ENCODE assay signal across 15 cellular contexts in genomic region chr19:46574533-46574932, GRCh38. TPM values are rescaled to one million over a fixed set of nuclear protein-coding genes. Genes with fewer than 3 reads are reported as not detected.
A peak's percentile ranks its signal among the peaks of the same experiment; 100 is the strongest.
DNase-seq lines count a peak whose midpoint lies in the region; TF ChIP-seq lines count a peak whose summit lies in the region.
"Had no signal": no experiment of that assay in that cellular context is flagged by ENCODE, and none has a peak within 500 bp of the region (broad histone marks: within the 10 kb centered on the region; RNA-seq: fewer than 3 reads in every experiment).

No MANE protein-coding gene starts in this region.

- peaks cover 1% of the 10 kb centered on the region for H3K9me3 Mint-ChIP-seq in endodermal cell
- H3K9me3 Mint-ChIP-seq: stimulated activated naive CD8-positive, alpha-beta T cell treated with anti-CD3 and anti-CD28 coated beads, Interleukin-15, Interleukin-2, amounts not matched to agents 100 ng/mL and 50 ng/mL, for 24 hours had no signal

- H3K27ac ChIP-seq in endodermal cell (ENCODE audit: low read depth, low read length) (no peak overlapping the region), PC-9 (no peak overlapping the region)
- H3K27ac ChIP-seq: dorsolateral prefrontal cortex, neutrophil had no signal

- intact Hi-C loops in PC-9 (cut with micrococcal nuclease; ENCODE audit: unreplicated experiment): no loop called here

- H3K27me3 Mint-ChIP-seq in endodermal cell (ENCODE audit: insufficient read depth): peaks cover 4% of the 10 kb centered on the region
- H3K27me3 Mint-ChIP-seq: activated B cell treated with CpG ODN at 0.5 μM for 24 hours had no signal

- H3K36me3 Mint-ChIP-seq in endodermal cell (ENCODE audit: low read depth): no peaks in the 10 kb centered on the region

- H3K27ac Mint-ChIP-seq in endodermal cell: peak overlapping the region; percentile 32
- H3K27ac Mint-ChIP-seq: activated B cell treated with CpG ODN at 0.5 μM for 24 hours; stimulated activated naive CD8-positive, alpha-beta T cell treated with anti-CD3 and anti-CD28 coated beads, Interleukin-15, Interleukin-2, amounts not matched to agents 100 ng/mL and 50 ng/mL, for 24 hours had no signal

- H3K36me3 ChIP-seq in endodermal cell (ENCODE audit: control insufficient read depth, insufficient read depth, low read length) (no peaks in the 10 kb centered on the region), PC-9 (ENCODE audit: low read depth) (no peaks in the 10 kb centered on the region)
- H3K36me3 ChIP-seq: neutrophil had no signal

- H2AFZ ChIP-seq in PC-9: no peak overlapping the region

- H3K4me3 Mint-ChIP-seq in endodermal cell: no peak overlapping the region
- H3K4me3 Mint-ChIP-seq: activated B cell treated with CpG ODN at 0.5 μM for 24 hours; stimulated activated naive CD8-positive, alpha-beta T cell treated with anti-CD3 and anti-CD28 coated beads, Interleukin-15, Interleukin-2, amounts not matched to agents 100 ng/mL and 50 ng/mL, for 24 hours had no signal

- 67 to 75% methylated on average over 8 to 11 of the region's 11 CpGs for WGBS in endodermal cell (ENCODE audit: insufficient coverage in 1 of 2, insufficient read length in 1 of 2), 2 experiments

- no peaks in the 10 kb centered on the region for H3K9me2 ChIP-seq in PC-9 (ENCODE audit: insufficient read depth)

- CTCF ChIA-PET in PC-9 (lab: Charles Lee): no interaction called here

- H3K4me1 ChIP-seq in endodermal cell (ENCODE audit: control insufficient read depth, insufficient read depth, low read length) (peaks cover 5% of the 10 kb centered on the region), PC-9 (replicated peaks; ENCODE audit: insufficient read depth) (no peaks in the 10 kb centered on the region)

- no TSS peak for BruUV-seq in PC-9 (replicated peaks; lab: Mats Ljungman, UMichigan)

- H3F3A ChIP-seq in PC-9 (ENCODE audit: insufficient read depth, low read depth): peaks cover 10% of the 10 kb centered on the region; the same call in 1 of the 2 replicates

- POLR2A ChIA-PET in PC-9 (lab: Charles Lee; ENCODE audit: unreplicated experiment): no interaction called here

- no peaks in the 10 kb centered on the region for H4K20me1 ChIP-seq in PC-9 (ENCODE audit: insufficient read depth)

- DNase-seq in NCI-H69 (lab: John Stamatoyannopoulos, UW) (peak; percentile 15), endodermal cell (peak; percentile 74), activated gamma-delta T cell treated with Interleukin-2 at 50 U/mL for 16 hours (no peak), iPS-NIHi7 (ENCODE audit: extremely low spot score) (no peak), COR-L47 (lab: John Stamatoyannopoulos, UW) (no peak), PC-9 (no peak)
- peak; percentile 21 for DNase-seq in activated CD8-positive, alpha-beta memory T cell treated with anti-CD3 and anti-CD28 coated beads, Interleukin-2, amount 50 U/mL, for 4 hours
- DNase-seq in stimulated activated CD4-positive, alpha-beta T cell treated with anti-CD3 and anti-CD28 coated beads, TNF-alpha, amount 100 ng/mL, for 48 hours (ENCODE audit: low read depth in 3 of 3): peak in 2 of 3 donors; percentile 13 to 19
- DNase-seq: activated B cell treated with CpG ODN at 0.5 μM for 24 hours, DMS79, dorsolateral prefrontal cortex had no signal

- H3K9ac ChIP-seq in endodermal cell (ENCODE audit: extremely low read depth, low read length, poor library complexity, severe bottlenecking): no peak overlapping the region

- peaks cover 7% of the 10 kb centered on the region for H3K9me3 ChIP-seq in endodermal cell (ENCODE audit: control insufficient read depth, low read length)
- no peaks in the 10 kb centered on the region for H3K9me3 ChIP-seq in PC-9 (ENCODE audit: insufficient read depth, low read depth)
- H3K9me3 ChIP-seq: neutrophil had no signal

- H3K27me3 ChIP-seq in endodermal cell (ENCODE audit: control insufficient read depth, insufficient read depth, low read length, poor library complexity, severe bottlenecking) (no peaks in the 10 kb centered on the region), PC-9 (ENCODE audit: insufficient read depth, low read depth) (no peaks in the 10 kb centered on the region)
- H3K27me3 ChIP-seq: dorsolateral prefrontal cortex, neutrophil had no signal

- no peak overlapping the region for H3K4me2 ChIP-seq in PC-9

- no peak for TF ChIP-seq CTCF in endodermal cell (conservative IDR thresholded peaks at IDR 0.05)
- no peak for TF ChIP-seq CTCF in PC-9 (conservative IDR thresholded peaks at IDR 0.05)

- H3K4me3 ChIP-seq in endodermal cell (ENCODE audit: low read length): no peak overlapping the region
- H3K4me3 ChIP-seq in PC-9: no peak overlapping the region
- H3K4me3 ChIP-seq: dorsolateral prefrontal cortex had no signal

- H3K79me2 ChIP-seq in PC-9 (ENCODE audit: low read depth): no peaks in the 10 kb centered on the region

- peaks cover 9% of the 10 kb centered on the region for H3K4me1 Mint-ChIP-seq in endodermal cell

RNA-seq across cellular contexts. Expression of gene CALM3, which starts 26.6 kb away (rescaled TPM):
- 100 to 1,000 TPM; 564 to 573 TPM for total RNA-seq in endodermal cell
- polyA plus RNA-seq in endodermal cell (2013, experiment 1 of 2): 356 TPM
- 335 TPM for polyA plus RNA-seq in endodermal cell (2013, experiment 2 of 2)
- 211 and 239 TPM in 2 replicates for total RNA-seq in PC-9 (2021)

RNA-seq across cellular contexts. Expression of gene PTGIR, which starts 50.4 kb away (rescaled TPM):
- total RNA-seq in endodermal cell (not detected), PC-9 (2021) (0.28 TPM in 1 of 2 replicates, not detected in the other)
- not detected for polyA plus RNA-seq in endodermal cell (2013, experiment 1 of 2)
- polyA plus RNA-seq in endodermal cell (2013, experiment 2 of 2): not detected
- total RNA-seq: HepG2, NCI-H460 had no signal
- polyA plus RNA-seq: HepG2 had no signal

Comparison
In these comparisons a context has a peak if more than half of its experiments do, and no peak if none do; other contexts are left out.
1. DNase-seq: peak in NCI-H69 (single experiment), activated CD8-positive, alpha-beta memory T cell treated with anti-CD3 and anti-CD28 coated beads, Interleukin-2, amount 50 U/mL, for 4 hours (single experiment), endodermal cell (single experiment) and stimulated activated CD4-positive, alpha-beta T cell treated with anti-CD3 and anti-CD28 coated beads, TNF-alpha, amount 100 ng/mL, for 48 hours (2 of 3); none in activated gamma-delta T cell treated with Interleukin-2 at 50 U/mL for 16 hours (single experiment), iPS-NIHi7 (single experiment), COR-L47 (single experiment) and PC-9 (0 of 2).